Comparison of ENCODE assay signal across 11 cellular contexts in the genomic region with DNA sequence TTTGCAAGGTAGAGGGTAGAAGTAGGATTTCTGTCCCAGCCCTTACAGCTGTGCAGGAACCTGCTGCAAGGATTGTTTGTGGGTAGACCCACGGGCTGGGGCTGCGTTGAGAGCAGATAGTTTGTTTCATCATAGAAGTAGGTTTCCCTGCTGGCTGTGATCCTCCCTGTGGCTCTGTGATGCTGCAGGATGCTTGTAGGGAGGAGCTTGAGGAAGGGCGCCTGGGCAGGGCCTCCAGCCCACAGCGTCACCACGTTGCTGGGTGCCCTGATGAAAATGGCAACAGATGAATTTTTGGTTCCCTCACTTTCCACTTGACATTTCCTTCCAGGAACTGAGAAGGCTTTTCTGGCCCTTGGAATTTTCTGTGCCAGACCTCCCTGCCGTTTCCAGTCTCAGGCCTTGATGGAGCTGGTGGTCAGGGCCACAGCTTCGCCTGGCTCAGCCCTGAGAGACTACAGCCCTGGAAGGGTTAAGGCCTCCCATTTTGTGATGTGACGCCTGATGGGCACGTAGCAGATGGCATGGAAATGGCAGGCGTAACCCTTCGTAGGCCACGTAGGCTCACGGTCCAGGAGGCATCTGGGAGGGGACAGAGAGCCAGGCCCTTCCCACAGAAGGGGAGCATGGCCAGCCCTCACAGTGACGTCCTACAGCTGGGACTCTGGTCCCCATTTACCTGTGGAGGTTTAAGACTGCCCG. TPM values are rescaled to one million over a fixed set of nuclear protein-coding genes. Genes with fewer than 3 reads are reported as not detected.
DNase-seq lines count a peak whose midpoint lies in the region; ATAC-seq and TF ChIP-seq lines count a peak whose summit lies in the region.
"Had no signal": no experiment of that assay in that cellular context is flagged by ENCODE, and none has a peak within 500 bp of the region (broad histone marks: within the 10 kb centered on the region; RNA-seq: fewer than 3 reads in every experiment).

No MANE protein-coding gene starts in this region.

- H3K4me1 ChIP-seq in GM23338 (ENCODE audit: insufficient read depth) (peaks cover 29% of the 10 kb centered on the region), SK-N-SH (ENCODE audit: control insufficient read depth in 1 of 2, insufficient read depth in 2 of 2, low read depth in 1 of 2, low read length in 1 of 2) (peaks cover 10 to 15% of the 10 kb centered on the region in 2 experiments; a peak in 3 of 4 replicates)

- no peak for TF ChIP-seq EP300 in SK-N-SH (IDR thresholded peaks at IDR 0.05; ENCODE audit: borderline replicate concordance in 1 of 2, low read depth in 1 of 2, low read length in 1 of 2)

- peaks cover 6% of the 10 kb centered on the region; the same call in 1 of the 3 replicates for H3K36me3 Mint-ChIP-seq in GM23338 (ENCODE audit: low read depth)
- H3K36me3 Mint-ChIP-seq in WTC11, result peaks cover 5% of the 10 kb centered on the region; the same call in 1 of the 2 replicates

- WGBS in SK-N-SH (ENCODE audit: low lambda C conversion rate), result 88% methylated on average over 13 of the region's 15 CpGs

- H3K27me3 Mint-ChIP-seq in GM23338 (ENCODE audit: insufficient read depth, low read depth, poor library complexity) (peaks cover 3% of the 10 kb centered on the region), WTC11 (ENCODE audit: low read depth) (no peaks in the 10 kb centered on the region)

- POLR2A ChIA-PET in WTC11 (lab: Charles Lee) (interaction anchor here (1.7 kb wide), 1 partner anchor 42 kb away, joined by 4 read pairs; the partner anchor contains the start of gene GATAD2A), SK-N-SH (lab: Yijun Ruan, JAX) (no interaction called here)

- H3K36me3 ChIP-seq in GM23338 (ENCODE audit: insufficient read depth), result no peaks in the 10 kb centered on the region
- H3K36me3 ChIP-seq in SK-N-SH (replicated peaks in 1 of 2; ENCODE audit: control insufficient read depth in 1 of 2, insufficient read depth in 2 of 2, low read length in 1 of 2), result no peaks in the 10 kb centered on the region

- CTCF ChIA-PET in WTC11 (lab: Charles Lee) (interaction anchor here (1.0 to 1.7 kb wide), 7 partner anchors 28 to 105 kb away, joined by 3 to 6 read pairs (median 4); partner anchors contain the start of genes GATAD2A, NDUFA13 and TSSK6), SK-N-SH (lab: Yijun Ruan, JAX) (interaction anchor here (1.3 to 1.5 kb wide), 2 partner anchors 10 to 43 kb away, joined by 3 to 4 read pairs; partner anchors contain the start of gene GATAD2A)

- H3K4me2 ChIP-seq in GM23338 (peak overlapping the region; percentile 20; the same call in 1 of the 2 replicates), SK-N-SH (no peak overlapping the region)

- intact Hi-C loops in posterior vena cava (cut with DNase I), result no loop called here

- H3K27me3 ChIP-seq in GM23338 (ENCODE audit: insufficient read depth) (no peaks in the 10 kb centered on the region), SK-N-SH (ENCODE audit: insufficient read depth) (no peaks in the 10 kb centered on the region)

- H2AFZ ChIP-seq in GM23338, result no peak overlapping the region
- H2AFZ ChIP-seq in SK-N-SH (ENCODE audit: low read depth), result no peak overlapping the region

- no peaks in the 10 kb centered on the region for H3K9me3 Mint-ChIP-seq in GM23338
- no peaks in the 10 kb centered on the region for H3K9me3 Mint-ChIP-seq in WTC11

- ATAC-seq in GM23338 (peak; percentile 17), WTC11 (no peak), HG02973 (IDR thresholded peaks at IDR 0.05; ENCODE audit: unreplicated experiment) (no peak), HG02571 (IDR thresholded peaks at IDR 0.05; ENCODE audit: unreplicated experiment) (no peak)

- H3K4me1 Mint-ChIP-seq in GM23338 (peaks cover 65% of the 10 kb centered on the region), WTC11 (peaks cover 65% of the 10 kb centered on the region)

- H3F3A ChIP-seq in GM23338 (replicated peaks; ENCODE audit: low read depth), result peaks cover 11% of the 10 kb centered on the region; the same call in 1 of the 2 replicates
- H3F3A ChIP-seq in SK-N-SH (replicated peaks; ENCODE audit: insufficient read depth), result peaks cover 15% of the 10 kb centered on the region

- peaks cover 100% of the 10 kb centered on the region for H3K79me2 ChIP-seq in GM23338 (replicated peaks; ENCODE audit: insufficient read depth)
- H3K79me2 ChIP-seq in SK-N-SH (ENCODE audit: insufficient read depth), result peaks cover 100% of the 10 kb centered on the region

- H4K20me1 ChIP-seq in GM23338 (replicated peaks; ENCODE audit: insufficient read depth) (peaks cover 94% of the 10 kb centered on the region), SK-N-SH (ENCODE audit: insufficient read depth) (peaks cover 86% of the 10 kb centered on the region)

- no peaks in the 10 kb centered on the region for H3K9me3 ChIP-seq in SK-N-SH

- DNase-seq in GM23338 (ENCODE audit: low spot score) (no peak), WTC11 (ENCODE audit: low spot score) (no peak), posterior vena cava (ENCODE audit: low spot score) (peak; percentile 81), NCI-H526 treated with DMSO at 0.1 percent for 48 hours (lab: John Stamatoyannopoulos, UW) (no peak), SK-N-SH (no peak)
- peak; percentile 20 for DNase-seq in effector CD4-positive, alpha-beta T cell
- DNase-seq: activated CD8-positive, alpha-beta memory T cell treated with anti-CD3 and anti-CD28 coated beads, Interleukin-2, amount 50 U/mL, for 4 hours; NCI-H1436 treated with DMSO at 0.1 percent for 48 hours; RPMI8226 had no signal

- H3K27ac ChIP-seq in GM23338 (ENCODE audit: low read depth), result no peak overlapping the region; the same call in 1 of the 2 replicates
- no peak overlapping the region for H3K27ac ChIP-seq in SK-N-SH (ENCODE audit: low read depth in 2 of 2, low read length in 1 of 2)

- no peak for TF ChIP-seq RAD21 in SK-N-SH (IDR thresholded peaks at IDR 0.05; ENCODE audit: low read length)

- H3K27ac Mint-ChIP-seq in GM23338, result peak overlapping the region; percentile 80
- H3K27ac Mint-ChIP-seq in WTC11, result peak overlapping the region; percentile 91

- H3K4me3 Mint-ChIP-seq in GM23338 (no peak overlapping the region; the same call in 2 of the 3 replicates), WTC11 (no peak overlapping the region)

- H3K9me2 ChIP-seq in GM23338 (ENCODE audit: insufficient read depth) (no peaks in the 10 kb centered on the region), SK-N-SH (no peaks in the 10 kb centered on the region)

- TF ChIP-seq CTCF in GM23338 (conservative IDR thresholded peaks at IDR 0.05; ENCODE audit: low read depth in 2 of 2), result no peak
- TF ChIP-seq CTCF in WTC11 (IDR thresholded peaks at IDR 0.05), result no peak
- TF ChIP-seq CTCF in SK-N-SH (IDR thresholded peaks at IDR 0.05), result no peak

- H3K9ac ChIP-seq in SK-N-SH, result no peak overlapping the region

- H3K4me3 ChIP-seq in GM23338 (no peak overlapping the region), SK-N-SH (ENCODE audit: low read depth in 2 of 2, low read length in 1 of 2) (no peak overlapping the region)

TF ChIP-seq in WTC11, 78 proteins besides CTCF, POLR2A, EP300 and RAD21 (continues in another document):
- TF ChIP-seq, protein P1, sequence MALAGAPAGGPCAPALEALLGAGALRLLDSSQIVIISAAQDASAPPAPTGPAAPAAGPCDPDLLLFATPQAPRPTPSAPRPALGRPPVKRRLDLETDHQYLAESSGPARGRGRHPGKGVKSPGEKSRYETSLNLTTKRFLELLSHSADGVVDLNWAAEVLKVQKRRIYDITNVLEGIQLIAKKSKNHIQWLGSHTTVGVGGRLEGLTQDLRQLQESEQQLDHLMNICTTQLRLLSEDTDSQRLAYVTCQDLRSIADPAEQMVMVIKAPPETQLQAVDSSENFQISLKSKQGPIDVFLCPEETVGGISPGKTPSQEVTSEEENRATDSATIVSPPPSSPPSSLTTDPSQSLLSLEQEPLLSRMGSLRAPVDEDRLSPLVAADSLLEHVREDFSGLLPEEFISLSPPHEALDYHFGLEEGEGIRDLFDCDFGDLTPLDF (CRISPR knock-in tag; IDR thresholded peaks at IDR 0.05), result no peak
- TF ChIP-seq, protein P2, sequence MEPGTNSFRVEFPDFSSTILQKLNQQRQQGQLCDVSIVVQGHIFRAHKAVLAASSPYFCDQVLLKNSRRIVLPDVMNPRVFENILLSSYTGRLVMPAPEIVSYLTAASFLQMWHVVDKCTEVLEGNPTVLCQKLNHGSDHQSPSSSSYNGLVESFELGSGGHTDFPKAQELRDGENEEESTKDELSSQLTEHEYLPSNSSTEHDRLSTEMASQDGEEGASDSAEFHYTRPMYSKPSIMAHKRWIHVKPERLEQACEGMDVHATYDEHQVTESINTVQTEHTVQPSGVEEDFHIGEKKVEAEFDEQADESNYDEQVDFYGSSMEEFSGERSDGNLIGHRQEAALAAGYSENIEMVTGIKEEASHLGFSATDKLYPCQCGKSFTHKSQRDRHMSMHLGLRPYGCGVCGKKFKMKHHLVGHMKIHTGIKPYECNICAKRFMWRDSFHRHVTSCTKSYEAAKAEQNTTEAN (CRISPR knock-in tag; IDR thresholded peaks at IDR 0.05), result no peak

TF ChIP-seq in SK-N-SH, 30 proteins besides CTCF, POLR2A, EP300 and RAD21 (continues in another document):
- TF ChIP-seq MEF2A (IDR thresholded peaks at IDR 0.05; ENCODE audit: borderline replicate concordance, low read depth) (no peak), EZH2phosphoT487 (IDR thresholded peaks at IDR 0.05; ENCODE audit: borderline replicate concordance, low read depth) (no peak), JUND (IDR thresholded peaks at IDR 0.05) (no peak), RFX5 (IDR thresholded peaks at IDR 0.05; ENCODE audit: low read length) (no peak), MAX (IDR thresholded peaks at IDR 0.05; ENCODE audit: low read depth) (no peak)

RNA-seq across cellular contexts. Expression of gene GATAD2A, which starts 42.2 kb away (rescaled TPM):
- 123 and 151 TPM in 2 replicates for total RNA-seq in GM23338 (2014; rRNA removed; shearing (Covaris generic))
- polyA plus RNA-seq in GM23338 (2016; fragmentation: Nextera tagmentation; extraction: Ambion mirVana), result 40.0 and 49.2 TPM in 2 replicates
- 186 to 209 TPM (median 189 TPM) in 3 replicates for total RNA-seq in WTC11 (2021)
- 10 to 100 TPM; 54.3 to 70.9 TPM for total RNA-seq in posterior vena cava
- polyA plus RNA-seq in SK-N-SH (2012; rRNA removed), result 28.0 and 36.6 TPM in 2 replicates
- polyA plus RNA-seq in SK-N-SH (2012; cell fraction: cytosol; rRNA removed), result 37.5 and 38.1 TPM in 2 replicates
- 22.9 and 35.5 TPM in 2 replicates for polyA plus RNA-seq in SK-N-SH (2012; cell fraction: nucleus; rRNA removed)

Comparison
In these comparisons a context has a peak if more than half of its experiments do, and no peak if none do; other contexts are left out.
1. DNase-seq: peak in effector CD4-positive, alpha-beta T cell (single experiment) and posterior vena cava (single experiment); none in GM23338 (single experiment), WTC11 (single experiment), NCI-H526 treated with DMSO at 0.1 percent for 48 hours (single experiment) and SK-N-SH (single experiment).